In the genomic region with DNA sequence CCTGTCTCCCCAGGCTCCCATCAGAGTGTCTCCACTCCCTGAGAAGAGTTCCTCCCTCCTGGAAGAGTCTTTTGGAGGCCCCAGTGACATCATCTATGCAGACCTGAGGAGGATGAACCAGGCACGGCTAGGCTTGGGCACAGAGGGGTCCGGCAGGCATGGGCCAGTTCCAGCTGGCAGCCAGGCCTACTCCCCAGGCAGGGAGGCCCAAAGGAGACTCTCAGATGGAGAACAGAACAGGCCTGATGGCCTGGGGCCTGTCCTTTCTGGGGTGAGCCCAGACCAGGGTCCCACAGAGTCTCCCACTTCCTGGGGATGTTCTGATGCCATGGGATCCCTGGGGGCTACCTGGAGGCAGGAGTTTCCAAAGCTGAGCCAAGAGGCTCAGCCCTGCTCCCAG, we compare ENCODE assay signal across 1 cellular context.
TF ChIP-seq lines count a peak whose summit lies in the region.

No MANE protein-coding gene starts in this region.

TF ChIP-seq in HepG2, 621 proteins besides CTCF, POLR2A, EP300 and RAD21:
- no peak for TF ChIP-seq TCF7L2 (IDR thresholded peaks at IDR 0.05; ENCODE audit: low read depth, low read length)
- no peak for TF ChIP-seq HHEX (CRISPR knock-in tag; IDR thresholded peaks at IDR 0.05)
- no peak for TF ChIP-seq HNRNPK (IDR thresholded peaks at IDR 0.05; ENCODE audit: low read depth, low read length, poor library complexity, severe bottlenecking)
- TF ChIP-seq REXO4 (CRISPR knock-in tag; IDR thresholded peaks at IDR 0.05; ENCODE audit: borderline replicate concordance) = no peak
- no peak for TF ChIP-seq SIN3B (IDR thresholded peaks at IDR 0.05; ENCODE audit: low read length)
- no peak for TF ChIP-seq ZSCAN29 (CRISPR knock-in tag; conservative IDR thresholded peaks at IDR 0.05)
- no peak for TF ChIP-seq ZNF570 (CRISPR knock-in tag; IDR thresholded peaks at IDR 0.05; ENCODE audit: borderline replicate concordance)
- TF ChIP-seq, protein P1, sequence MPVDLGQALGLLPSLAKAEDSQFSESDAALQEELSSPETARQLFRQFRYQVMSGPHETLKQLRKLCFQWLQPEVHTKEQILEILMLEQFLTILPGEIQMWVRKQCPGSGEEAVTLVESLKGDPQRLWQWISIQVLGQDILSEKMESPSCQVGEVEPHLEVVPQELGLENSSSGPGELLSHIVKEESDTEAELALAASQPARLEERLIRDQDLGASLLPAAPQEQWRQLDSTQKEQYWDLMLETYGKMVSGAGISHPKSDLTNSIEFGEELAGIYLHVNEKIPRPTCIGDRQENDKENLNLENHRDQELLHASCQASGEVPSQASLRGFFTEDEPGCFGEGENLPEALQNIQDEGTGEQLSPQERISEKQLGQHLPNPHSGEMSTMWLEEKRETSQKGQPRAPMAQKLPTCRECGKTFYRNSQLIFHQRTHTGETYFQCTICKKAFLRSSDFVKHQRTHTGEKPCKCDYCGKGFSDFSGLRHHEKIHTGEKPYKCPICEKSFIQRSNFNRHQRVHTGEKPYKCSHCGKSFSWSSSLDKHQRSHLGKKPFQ (CRISPR knock-in tag; IDR thresholded peaks at IDR 0.05; ENCODE audit: insufficient replicate concordance) = no peak
- TF ChIP-seq SIX1 (CRISPR knock-in tag; IDR thresholded peaks at IDR 0.05; ENCODE audit: borderline replicate concordance) = no peak
- TF ChIP-seq, protein P2, sequence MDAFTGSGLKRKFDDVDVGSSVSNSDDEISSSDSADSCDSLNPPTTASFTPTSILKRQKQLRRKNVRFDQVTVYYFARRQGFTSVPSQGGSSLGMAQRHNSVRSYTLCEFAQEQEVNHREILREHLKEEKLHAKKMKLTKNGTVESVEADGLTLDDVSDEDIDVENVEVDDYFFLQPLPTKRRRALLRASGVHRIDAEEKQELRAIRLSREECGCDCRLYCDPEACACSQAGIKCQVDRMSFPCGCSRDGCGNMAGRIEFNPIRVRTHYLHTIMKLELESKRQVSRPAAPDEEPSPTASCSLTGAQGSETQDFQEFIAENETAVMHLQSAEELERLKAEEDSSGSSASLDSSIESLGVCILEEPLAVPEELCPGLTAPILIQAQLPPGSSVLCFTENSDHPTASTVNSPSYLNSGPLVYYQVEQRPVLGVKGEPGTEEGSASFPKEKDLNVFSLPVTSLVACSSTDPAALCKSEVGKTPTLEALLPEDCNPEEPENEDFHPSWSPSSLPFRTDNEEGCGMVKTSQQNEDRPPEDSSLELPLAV (CRISPR knock-in tag; conservative IDR thresholded peaks at IDR 0.05; ENCODE audit: low read depth) = no peak
- TF ChIP-seq ZNF180 (CRISPR knock-in tag; IDR thresholded peaks at IDR 0.05; ENCODE audit: borderline replicate concordance, low read depth) = no peak
- no peak for TF ChIP-seq IRX3 (CRISPR knock-in tag; IDR thresholded peaks at IDR 0.05; ENCODE audit: borderline replicate concordance, low read depth)
- TF ChIP-seq, protein P3, sequence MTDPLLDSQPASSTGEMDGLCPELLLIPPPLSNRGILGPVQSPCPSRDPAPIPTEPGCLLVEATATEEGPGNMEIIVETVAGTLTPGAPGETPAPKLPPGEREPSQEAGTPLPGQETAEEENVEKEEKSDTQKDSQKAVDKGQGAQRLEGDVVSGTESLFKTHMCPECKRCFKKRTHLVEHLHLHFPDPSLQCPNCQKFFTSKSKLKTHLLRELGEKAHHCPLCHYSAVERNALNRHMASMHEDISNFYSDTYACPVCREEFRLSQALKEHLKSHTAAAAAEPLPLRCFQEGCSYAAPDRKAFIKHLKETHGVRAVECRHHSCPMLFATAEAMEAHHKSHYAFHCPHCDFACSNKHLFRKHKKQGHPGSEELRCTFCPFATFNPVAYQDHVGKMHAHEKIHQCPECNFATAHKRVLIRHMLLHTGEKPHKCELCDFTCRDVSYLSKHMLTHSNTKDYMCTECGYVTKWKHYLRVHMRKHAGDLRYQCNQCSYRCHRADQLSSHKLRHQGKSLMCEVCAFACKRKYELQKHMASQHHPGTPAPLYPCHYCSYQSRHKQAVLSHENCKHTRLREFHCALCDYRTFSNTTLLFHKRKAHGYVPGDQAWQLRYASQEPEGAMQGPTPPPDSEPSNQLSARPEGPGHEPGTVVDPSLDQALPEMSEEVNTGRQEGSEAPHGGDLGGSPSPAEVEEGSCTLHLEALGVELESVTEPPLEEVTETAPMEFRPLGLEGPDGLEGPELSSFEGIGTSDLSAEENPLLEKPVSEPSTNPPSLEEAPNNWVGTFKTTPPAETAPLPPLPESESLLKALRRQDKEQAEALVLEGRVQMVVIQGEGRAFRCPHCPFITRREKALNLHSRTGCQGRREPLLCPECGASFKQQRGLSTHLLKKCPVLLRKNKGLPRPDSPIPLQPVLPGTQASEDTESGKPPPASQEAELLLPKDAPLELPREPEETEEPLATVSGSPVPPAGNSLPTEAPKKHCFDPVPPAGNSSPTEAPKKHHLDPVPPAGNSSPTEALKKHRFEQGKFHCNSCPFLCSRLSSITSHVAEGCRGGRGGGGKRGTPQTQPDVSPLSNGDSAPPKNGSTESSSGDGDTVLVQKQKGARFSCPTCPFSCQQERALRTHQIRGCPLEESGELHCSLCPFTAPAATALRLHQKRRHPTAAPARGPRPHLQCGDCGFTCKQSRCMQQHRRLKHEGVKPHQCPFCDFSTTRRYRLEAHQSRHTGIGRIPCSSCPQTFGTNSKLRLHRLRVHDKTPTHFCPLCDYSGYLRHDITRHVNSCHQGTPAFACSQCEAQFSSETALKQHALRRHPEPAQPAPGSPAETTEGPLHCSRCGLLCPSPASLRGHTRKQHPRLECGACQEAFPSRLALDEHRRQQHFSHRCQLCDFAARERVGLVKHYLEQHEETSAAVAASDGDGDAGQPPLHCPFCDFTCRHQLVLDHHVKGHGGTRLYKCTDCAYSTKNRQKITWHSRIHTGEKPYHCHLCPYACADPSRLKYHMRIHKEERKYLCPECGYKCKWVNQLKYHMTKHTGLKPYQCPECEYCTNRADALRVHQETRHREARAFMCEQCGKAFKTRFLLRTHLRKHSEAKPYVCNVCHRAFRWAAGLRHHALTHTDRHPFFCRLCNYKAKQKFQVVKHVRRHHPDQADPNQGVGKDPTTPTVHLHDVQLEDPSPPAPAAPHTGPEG (CRISPR knock-in tag; IDR thresholded peaks at IDR 0.05) = no peak
- no peak for TF ChIP-seq NKX3-1 (CRISPR knock-in tag; IDR thresholded peaks at IDR 0.05)
- TF ChIP-seq ZSCAN22 (CRISPR knock-in tag; IDR thresholded peaks at IDR 0.05) = no peak
- TF ChIP-seq, protein P4, sequence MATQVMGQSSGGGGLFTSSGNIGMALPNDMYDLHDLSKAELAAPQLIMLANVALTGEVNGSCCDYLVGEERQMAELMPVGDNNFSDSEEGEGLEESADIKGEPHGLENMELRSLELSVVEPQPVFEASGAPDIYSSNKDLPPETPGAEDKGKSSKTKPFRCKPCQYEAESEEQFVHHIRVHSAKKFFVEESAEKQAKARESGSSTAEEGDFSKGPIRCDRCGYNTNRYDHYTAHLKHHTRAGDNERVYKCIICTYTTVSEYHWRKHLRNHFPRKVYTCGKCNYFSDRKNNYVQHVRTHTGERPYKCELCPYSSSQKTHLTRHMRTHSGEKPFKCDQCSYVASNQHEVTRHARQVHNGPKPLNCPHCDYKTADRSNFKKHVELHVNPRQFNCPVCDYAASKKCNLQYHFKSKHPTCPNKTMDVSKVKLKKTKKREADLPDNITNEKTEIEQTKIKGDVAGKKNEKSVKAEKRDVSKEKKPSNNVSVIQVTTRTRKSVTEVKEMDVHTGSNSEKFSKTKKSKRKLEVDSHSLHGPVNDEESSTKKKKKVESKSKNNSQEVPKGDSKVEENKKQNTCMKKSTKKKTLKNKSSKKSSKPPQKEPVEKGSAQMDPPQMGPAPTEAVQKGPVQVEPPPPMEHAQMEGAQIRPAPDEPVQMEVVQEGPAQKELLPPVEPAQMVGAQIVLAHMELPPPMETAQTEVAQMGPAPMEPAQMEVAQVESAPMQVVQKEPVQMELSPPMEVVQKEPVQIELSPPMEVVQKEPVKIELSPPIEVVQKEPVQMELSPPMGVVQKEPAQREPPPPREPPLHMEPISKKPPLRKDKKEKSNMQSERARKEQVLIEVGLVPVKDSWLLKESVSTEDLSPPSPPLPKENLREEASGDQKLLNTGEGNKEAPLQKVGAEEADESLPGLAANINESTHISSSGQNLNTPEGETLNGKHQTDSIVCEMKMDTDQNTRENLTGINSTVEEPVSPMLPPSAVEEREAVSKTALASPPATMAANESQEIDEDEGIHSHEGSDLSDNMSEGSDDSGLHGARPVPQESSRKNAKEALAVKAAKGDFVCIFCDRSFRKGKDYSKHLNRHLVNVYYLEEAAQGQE (IDR thresholded peaks at IDR 0.05; ENCODE audit: borderline replicate concordance in 1 of 2, low read depth in 1 of 2, low read length in 2 of 2) = no peak
- no peak for TF ChIP-seq ZNF501 (CRISPR knock-in tag; IDR thresholded peaks at IDR 0.05)
